ENCODE assay signal across 8 cellular contexts in genomic region chr1:30719406-30720270, GRCh38. TPM values are rescaled to one million over a fixed set of nuclear protein-coding genes. Genes with fewer than 3 reads are reported as not detected.
DNase-seq lines count a peak whose midpoint lies in the region; ATAC-seq and TF ChIP-seq lines count a peak whose summit lies in the region.

No MANE protein-coding gene starts in this region.

- no peaks in the 10 kb centered on the region for H3K9me3 ChIP-seq in Panc1 (ENCODE audit: control insufficient read depth, insufficient read depth, low read depth, low read length)
- no peaks in the 10 kb centered on the region for H3K9me3 ChIP-seq in effector memory CD4-positive, alpha-beta T cell (ENCODE audit: control insufficient read depth, low read length)
- H3K9me3 ChIP-seq in neural progenitor cell (ENCODE audit: low read depth): no peaks in the 10 kb centered on the region

- peaks cover 17% of the 10 kb centered on the region for H3K27me3 Mint-ChIP-seq in neural progenitor cell (ENCODE audit: insufficient read depth, low read depth)

- H3K36me3 ChIP-seq in Panc1 (ENCODE audit: control insufficient read depth, insufficient read depth, low read length) (no peaks in the 10 kb centered on the region), neural progenitor cell (no peaks in the 10 kb centered on the region)
- H3K36me3 ChIP-seq in effector memory CD4-positive, alpha-beta T cell (ENCODE audit: control insufficient read depth, insufficient read depth, low read length): peaks cover 4% of the 10 kb centered on the region

- no TSS peak for BruUV-seq in Panc1 (replicated peaks; lab: Mats Ljungman, UMichigan)

- in situ Hi-C loops in Panc1 (cut with HindIII; ENCODE audit: low pct_unique_long_range_greater_than_20kb, low sequenced_read_pairs): no loop called here

- ATAC-seq in Panc1 (no peak; the same call in 1 of the 2 replicates), GM21526 (IDR thresholded peaks at IDR 0.05; ENCODE audit: low FRiP score, unreplicated experiment) (no peak)

- peak overlapping the region; percentile 83 for H3K4me2 ChIP-seq in neural progenitor cell

- TF ChIP-seq CTCF in Panc1 (IDR thresholded peaks at IDR 0.05) (peak; percentile 54), neural progenitor cell (IDR thresholded peaks at IDR 0.05) (no peak)

- DNase-seq in SHP77 (lab: John Stamatoyannopoulos, UW) (peak; percentile 67 to 81), SHP77 treated with DMSO at 0.1 percent for 48 hours (lab: John Stamatoyannopoulos, UW) (no peak), Panc1 (ENCODE audit: low read depth, low spot score) (peak; percentile 45), neural progenitor cell (ENCODE audit: low spot score) (no peak), COR-L47 (lab: John Stamatoyannopoulos, UW) (no peak)
- no peak for DNase-seq in effector memory CD4-positive, alpha-beta T cell
- no peak for DNase-seq in NK-92 treated with Interleukin-12 subunit alpha and Interleukin-12 subunit beta, amount 100 ng/mL, for 24 hours (lab: John Stamatoyannopoulos, UW)

- H3K4me3 Mint-ChIP-seq in neural progenitor cell: peak overlapping the region; percentile 76

- H3K36me3 Mint-ChIP-seq in neural progenitor cell: peaks cover 2% of the 10 kb centered on the region

- intact Hi-C loops in Panc1 (cut with micrococcal nuclease; ENCODE audit: unreplicated experiment): loop anchor here (1.0 to 5.0 kb wide), 2 partner anchors 60 to 193 kb away; no protein-coding TSS in a partner anchor

- peaks cover 17% of the 10 kb centered on the region for H3K9me3 Mint-ChIP-seq in neural progenitor cell

- H3K27ac Mint-ChIP-seq in neural progenitor cell: no peak overlapping the region

- H3K4me1 Mint-ChIP-seq in neural progenitor cell: peaks cover 7% of the 10 kb centered on the region

- H4K20me1 ChIP-seq in neural progenitor cell (ENCODE audit: low read depth): no peaks in the 10 kb centered on the region

- CTCF ChIA-PET in Panc1 (lab: Charles Lee): interaction anchor here (3.7 kb wide), 1 partner anchor 59 kb away, joined by 74 read pairs; no protein-coding TSS in a partner anchor

- H2AFZ ChIP-seq in neural progenitor cell (replicated peaks): no peak overlapping the region

- H3K27me3 ChIP-seq in Panc1 (ENCODE audit: control insufficient read depth, insufficient read depth, low read length) (no peaks in the 10 kb centered on the region), neural progenitor cell (peaks cover 5% of the 10 kb centered on the region)
- no peaks in the 10 kb centered on the region for H3K27me3 ChIP-seq in effector memory CD4-positive, alpha-beta T cell (replicated peaks; ENCODE audit: control insufficient read depth, insufficient read depth, low read length, poor library complexity, severe bottlenecking)

- H3K79me2 ChIP-seq in neural progenitor cell (ENCODE audit: low read depth): no peaks in the 10 kb centered on the region

- H3F3A ChIP-seq in neural progenitor cell (ENCODE audit: low read depth): peaks cover 4% of the 10 kb centered on the region

- H3K27ac ChIP-seq in Panc1 (ENCODE audit: low read length) (peak overlapping the region; percentile 77), neural progenitor cell (no peak overlapping the region)
- peak overlapping the region; percentile 100 for H3K27ac ChIP-seq in effector memory CD4-positive, alpha-beta T cell (ENCODE audit: insufficient read depth, low read length, poor library complexity, severe bottlenecking)

- POLR2A ChIA-PET in Panc1 (lab: Charles Lee): interaction anchor here (0.7 to 1.2 kb wide), 2 partner anchors 8 to 60 kb away, joined by 10 read pairs; no protein-coding TSS in a partner anchor

- H3K4me3 ChIP-seq in Panc1 (ENCODE audit: low read depth in 2 of 2, low read length in 2 of 2) (peak overlapping the region; percentile 71 to 80), neural progenitor cell (no peak overlapping the region)
- H3K4me3 ChIP-seq in effector memory CD4-positive, alpha-beta T cell (ENCODE audit: insufficient read depth, low read depth, low read length, poor library complexity, severe bottlenecking): peak overlapping the region; percentile 78

- H3K4me1 ChIP-seq in Panc1 (ENCODE audit: control insufficient read depth, insufficient read depth, low read length) (peaks cover 7% of the 10 kb centered on the region; the same call in 1 of the 2 replicates), neural progenitor cell (no peaks in the 10 kb centered on the region)
- peaks cover 10% of the 10 kb centered on the region for H3K4me1 ChIP-seq in effector memory CD4-positive, alpha-beta T cell (ENCODE audit: control insufficient read depth, insufficient read depth, low read length, poor library complexity, severe bottlenecking)

- no peak overlapping the region for H3K9ac ChIP-seq in neural progenitor cell

RNA-seq across cellular contexts. Expression of gene MATN1, which starts 3.7 kb away (rescaled TPM):
- total RNA-seq in Panc1 (2021; ENCODE audit: unreplicated experiment) (0.59 TPM), neural progenitor cell (ENCODE audit: low replicate concordance) (0.09 TPM in 1 of 2 replicates, not detected in the other)
- 0.59 TPM for polyA plus RNA-seq in Panc1 (2012; ENCODE audit: insufficient read length)

RNA-seq across cellular contexts. Expression of gene LAPTM5, which starts 37.9 kb away (rescaled TPM):
- total RNA-seq in Panc1 (2021; ENCODE audit: unreplicated experiment) (1.9 TPM), neural progenitor cell (ENCODE audit: low replicate concordance) (not detected in 2 replicates)
- 0.55 TPM for polyA plus RNA-seq in Panc1 (2012; ENCODE audit: insufficient read length)

Comparison
In these comparisons a context has a peak if more than half of its experiments do, and no peak if none do; other contexts are left out.
1. DNase-seq: peak in SHP77 (2 of 2) and Panc1 (single experiment); none in SHP77 treated with DMSO at 0.1 percent for 48 hours (single experiment), effector memory CD4-positive, alpha-beta T cell (0 of 3), neural progenitor cell (single experiment), NK-92 treated with Interleukin-12 subunit alpha and Interleukin-12 subunit beta, amount 100 ng/mL, for 24 hours (single experiment) and COR-L47 (single experiment).